2 cellular contexts compared by ENCODE assay signal in genomic region chr6:121617388-121617787, GRCh38.
TF ChIP-seq lines count a peak whose summit lies in the region.

No MANE protein-coding gene starts in this region.

TF ChIP-seq in GM23338, 12 proteins besides CTCF, POLR2A, EP300 and RAD21:
- TF ChIP-seq, protein P1, sequence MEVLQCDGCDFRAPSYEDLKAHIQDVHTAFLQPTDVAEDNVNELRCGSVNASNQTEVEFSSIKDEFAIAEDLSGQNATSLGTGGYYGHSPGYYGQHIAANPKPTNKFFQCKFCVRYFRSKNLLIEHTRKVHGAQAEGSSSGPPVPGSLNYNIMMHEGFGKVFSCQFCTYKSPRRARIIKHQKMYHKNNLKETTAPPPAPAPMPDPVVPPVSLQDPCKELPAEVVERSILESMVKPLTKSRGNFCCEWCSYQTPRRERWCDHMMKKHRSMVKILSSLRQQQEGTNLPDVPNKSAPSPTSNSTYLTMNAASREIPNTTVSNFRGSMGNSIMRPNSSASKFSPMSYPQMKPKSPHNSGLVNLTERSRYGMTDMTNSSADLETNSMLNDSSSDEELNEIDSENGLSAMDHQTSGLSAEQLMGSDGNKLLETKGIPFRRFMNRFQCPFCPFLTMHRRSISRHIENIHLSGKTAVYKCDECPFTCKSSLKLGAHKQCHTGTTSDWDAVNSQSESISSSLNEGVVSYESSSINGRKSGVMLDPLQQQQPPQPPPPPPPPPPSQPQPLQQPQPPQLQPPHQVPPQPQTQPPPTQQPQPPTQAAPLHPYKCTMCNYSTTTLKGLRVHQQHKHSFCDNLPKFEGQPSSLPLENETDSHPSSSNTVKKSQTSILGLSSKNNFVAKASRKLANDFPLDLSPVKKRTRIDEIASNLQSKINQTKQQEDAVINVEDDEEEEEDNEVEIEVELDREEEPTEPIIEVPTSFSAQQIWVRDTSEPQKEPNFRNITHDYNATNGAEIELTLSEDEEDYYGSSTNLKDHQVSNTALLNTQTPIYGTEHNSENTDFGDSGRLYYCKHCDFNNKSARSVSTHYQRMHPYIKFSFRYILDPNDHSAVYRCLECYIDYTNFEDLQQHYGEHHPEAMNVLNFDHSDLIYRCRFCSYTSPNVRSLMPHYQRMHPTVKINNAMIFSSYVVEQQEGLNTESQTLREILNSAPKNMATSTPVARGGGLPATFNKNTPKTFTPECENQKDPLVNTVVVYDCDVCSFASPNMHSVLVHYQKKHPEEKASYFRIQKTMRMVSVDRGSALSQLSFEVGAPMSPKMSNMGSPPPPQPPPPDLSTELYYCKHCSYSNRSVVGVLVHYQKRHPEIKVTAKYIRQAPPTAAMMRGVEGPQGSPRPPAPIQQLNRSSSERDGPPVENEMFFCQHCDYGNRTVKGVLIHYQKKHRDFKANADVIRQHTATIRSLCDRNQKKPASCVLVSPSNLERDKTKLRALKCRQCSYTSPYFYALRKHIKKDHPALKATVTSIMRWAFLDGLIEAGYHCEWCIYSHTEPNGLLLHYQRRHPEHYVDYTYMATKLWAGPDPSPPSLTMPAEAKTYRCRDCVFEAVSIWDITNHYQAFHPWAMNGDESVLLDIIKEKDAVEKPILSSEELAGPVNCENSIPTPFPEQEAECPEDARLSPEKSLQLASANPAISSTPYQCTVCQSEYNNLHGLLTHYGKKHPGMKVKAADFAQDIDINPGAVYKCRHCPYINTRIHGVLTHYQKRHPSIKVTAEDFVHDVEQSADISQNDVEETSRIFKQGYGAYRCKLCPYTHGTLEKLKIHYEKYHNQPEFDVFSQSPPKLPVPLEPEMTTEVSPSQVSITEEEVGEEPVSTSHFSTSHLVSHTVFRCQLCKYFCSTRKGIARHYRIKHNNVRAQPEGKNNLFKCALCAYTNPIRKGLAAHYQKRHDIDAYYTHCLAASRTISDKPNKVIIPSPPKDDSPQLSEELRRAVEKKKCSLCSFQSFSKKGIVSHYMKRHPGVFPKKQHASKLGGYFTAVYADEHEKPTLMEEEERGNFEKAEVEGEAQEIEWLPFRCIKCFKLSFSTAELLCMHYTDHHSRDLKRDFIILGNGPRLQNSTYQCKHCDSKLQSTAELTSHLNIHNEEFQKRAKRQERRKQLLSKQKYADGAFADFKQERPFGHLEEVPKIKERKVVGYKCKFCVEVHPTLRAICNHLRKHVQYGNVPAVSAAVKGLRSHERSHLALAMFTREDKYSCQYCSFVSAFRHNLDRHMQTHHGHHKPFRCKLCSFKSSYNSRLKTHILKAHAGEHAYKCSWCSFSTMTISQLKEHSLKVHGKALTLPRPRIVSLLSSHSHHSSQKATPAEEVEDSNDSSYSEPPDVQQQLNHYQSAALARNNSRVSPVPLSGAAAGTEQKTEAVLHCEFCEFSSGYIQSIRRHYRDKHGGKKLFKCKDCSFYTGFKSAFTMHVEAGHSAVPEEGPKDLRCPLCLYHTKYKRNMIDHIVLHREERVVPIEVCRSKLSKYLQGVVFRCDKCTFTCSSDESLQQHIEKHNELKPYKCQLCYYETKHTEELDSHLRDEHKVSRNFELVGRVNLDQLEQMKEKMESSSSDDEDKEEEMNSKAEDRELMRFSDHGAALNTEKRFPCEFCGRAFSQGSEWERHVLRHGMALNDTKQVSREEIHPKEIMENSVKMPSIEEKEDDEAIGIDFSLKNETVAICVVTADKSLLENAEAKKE (CRISPR knock-in tag; IDR thresholded peaks at IDR 0.05), result no peak
- TF ChIP-seq EZH2phosphoT487 (IDR thresholded peaks at IDR 0.05; ENCODE audit: unreplicated experiment) (no peak), CREB1 (CRISPR knock-in tag; IDR thresholded peaks at IDR 0.05; ENCODE audit: low read depth) (no peak), ZNF114 (CRISPR knock-in tag; IDR thresholded peaks at IDR 0.05) (no peak), ETS1 (IDR thresholded peaks at IDR 0.05) (no peak), POLR2AphosphoS5 (IDR thresholded peaks at IDR 0.05; ENCODE audit: low read depth) (no peak), EZH2 (IDR thresholded peaks at IDR 0.05; ENCODE audit: low read depth, unreplicated experiment) (no peak), ZNF331 (CRISPR knock-in tag; IDR thresholded peaks at IDR 0.05; ENCODE audit: low read depth) (no peak), REST (IDR thresholded peaks at IDR 0.05; ENCODE audit: unreplicated experiment) (no peak), JUNB (IDR thresholded peaks at IDR 0.05; ENCODE audit: unreplicated experiment) (no peak), NANOG (IDR thresholded peaks at IDR 0.05; ENCODE audit: borderline replicate concordance) (no peak), STAT1 (IDR thresholded peaks at IDR 0.05; ENCODE audit: unreplicated experiment) (no peak)

TF ChIP-seq in WTC11, 78 proteins besides CTCF, POLR2A, EP300 and RAD21 (continued from another document):
- TF ChIP-seq ATF3 (CRISPR knock-in tag; conservative IDR thresholded peaks at IDR 0.05) (no peak), ZNF416 (CRISPR knock-in tag; IDR thresholded peaks at IDR 0.05) (no peak)
- TF ChIP-seq, protein P2, sequence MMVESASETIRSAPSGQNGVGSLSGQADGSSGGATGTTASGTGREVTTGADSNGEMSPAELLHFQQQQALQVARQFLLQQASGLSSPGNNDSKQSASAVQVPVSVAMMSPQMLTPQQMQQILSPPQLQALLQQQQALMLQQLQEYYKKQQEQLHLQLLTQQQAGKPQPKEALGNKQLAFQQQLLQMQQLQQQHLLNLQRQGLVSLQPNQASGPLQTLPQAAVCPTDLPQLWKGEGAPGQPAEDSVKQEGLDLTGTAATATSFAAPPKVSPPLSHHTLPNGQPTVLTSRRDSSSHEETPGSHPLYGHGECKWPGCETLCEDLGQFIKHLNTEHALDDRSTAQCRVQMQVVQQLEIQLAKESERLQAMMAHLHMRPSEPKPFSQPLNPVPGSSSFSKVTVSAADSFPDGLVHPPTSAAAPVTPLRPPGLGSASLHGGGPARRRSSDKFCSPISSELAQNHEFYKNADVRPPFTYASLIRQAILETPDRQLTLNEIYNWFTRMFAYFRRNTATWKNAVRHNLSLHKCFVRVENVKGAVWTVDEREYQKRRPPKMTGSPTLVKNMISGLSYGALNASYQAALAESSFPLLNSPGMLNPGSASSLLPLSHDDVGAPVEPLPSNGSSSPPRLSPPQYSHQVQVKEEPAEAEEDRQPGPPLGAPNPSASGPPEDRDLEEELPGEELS (CRISPR knock-in tag; IDR thresholded peaks at IDR 0.05), result no peak
